Comparison of ENCODE assay signal across 19 cellular contexts in the genomic region with DNA sequence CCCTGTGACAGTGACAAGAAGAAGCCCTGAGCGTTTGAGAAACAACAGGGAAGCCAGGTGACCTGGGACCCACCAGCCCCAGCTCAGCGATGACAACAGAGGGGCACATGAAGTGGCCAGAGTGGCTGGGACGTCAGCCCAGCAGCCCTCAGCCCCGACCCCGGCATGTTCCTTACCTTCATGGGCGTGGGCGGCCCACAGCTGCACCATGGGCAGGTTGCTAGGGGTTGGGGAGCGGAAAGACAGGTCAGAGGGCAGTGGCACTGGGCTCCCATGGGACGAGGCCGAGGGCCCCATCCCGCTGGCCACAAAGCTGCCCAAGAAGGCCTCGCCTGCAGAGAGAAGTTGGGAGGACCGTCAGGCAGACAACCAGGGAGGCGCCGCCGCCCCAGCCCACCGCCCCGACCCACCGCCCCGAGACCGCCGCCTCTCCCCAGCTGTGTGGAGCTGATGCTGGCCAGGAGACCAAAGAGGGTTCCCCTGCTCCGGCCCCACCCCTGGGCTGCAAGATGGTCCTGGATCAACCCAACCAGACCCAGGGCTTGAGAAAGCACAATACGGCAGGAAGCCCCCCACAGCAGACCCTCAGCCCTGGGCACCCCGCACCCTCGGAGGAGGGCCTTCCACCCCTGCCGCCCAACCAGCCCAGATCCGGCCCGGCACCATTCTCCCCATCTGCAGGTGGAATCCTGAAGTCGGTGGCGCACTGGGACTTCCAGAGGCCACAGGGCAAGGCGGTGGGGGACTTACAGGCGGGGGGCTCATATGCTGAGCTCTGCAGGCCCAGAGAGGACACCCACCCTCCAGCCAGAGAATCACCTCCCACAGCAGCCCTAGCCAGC. TPM values are rescaled to one million over a fixed set of nuclear protein-coding genes. Genes with fewer than 3 reads are reported as not detected.
DNase-seq lines count a peak whose midpoint lies in the region; ATAC-seq and TF ChIP-seq lines count a peak whose summit lies in the region.
"Had no signal": no experiment of that assay in that cellular context is flagged by ENCODE, and none has a peak within 500 bp of the region (broad histone marks: within the 10 kb centered on the region; RNA-seq: fewer than 3 reads in every experiment).

No MANE protein-coding gene starts in this region.

- no peak for ATAC-seq in HG03432 (IDR thresholded peaks at IDR 0.05; ENCODE audit: unreplicated experiment)
- ATAC-seq: sciatic nerve had no signal

- peaks cover 24 to 52% (median 26%) of the 10 kb centered on the region in 3 donors for H3K4me1 ChIP-seq in esophagus squamous epithelium
- peaks cover 42% of the 10 kb centered on the region for H3K4me1 ChIP-seq in stomach smooth muscle (ENCODE audit: control insufficient read depth, insufficient read depth, low read length)
- H3K4me1 ChIP-seq: HAP-1 had no signal

- H3K27ac ChIP-seq in KOPT-K1 (ENCODE audit: low read depth, low read length, poor library complexity, severe bottlenecking) (peak overlapping the region; percentile 13), esophagus squamous epithelium (peak overlapping the region in 3 of 4 donors; percentile 28 to 47 (median 36)), stomach smooth muscle (ENCODE audit: low read length) (peak overlapping the region; percentile 24)
- H3K27ac ChIP-seq: SK-N-MC had no signal

- no peaks in the 10 kb centered on the region for H3K9me3 Mint-ChIP-seq in activated naive CD4-positive, alpha-beta T cell treated with anti-CD3 and anti-CD28 coated beads, Interleukin-2, amount 50 U/mL, for 24 hours

- TF ChIP-seq CTCF in esophagus squamous epithelium (IDR thresholded peaks at IDR 0.05) = no peak

- no peaks in the 10 kb centered on the region for H3K27me3 ChIP-seq in esophagus squamous epithelium
- H3K27me3 ChIP-seq in stomach smooth muscle (ENCODE audit: control insufficient read depth in 1 of 2, insufficient read depth in 2 of 2, low read length in 2 of 2) = no peaks in the 10 kb centered on the region
- H3K27me3 ChIP-seq: uterus had no signal

- peaks cover 33% of the 10 kb centered on the region for H3K4me1 Mint-ChIP-seq in activated naive CD4-positive, alpha-beta T cell treated with anti-CD3 and anti-CD28 coated beads, Interleukin-2, amount 50 U/mL, for 24 hours

- H3K36me3 Mint-ChIP-seq in activated naive CD4-positive, alpha-beta T cell treated with anti-CD3 and anti-CD28 coated beads, Interleukin-2, amount 50 U/mL, for 24 hours = peaks cover 8% of the 10 kb centered on the region

- TF ChIP-seq POLR2A in esophagus squamous epithelium (IDR thresholded peaks at IDR 0.05) = no peak

- intact Hi-C loops in esophagus squamous epithelium (cut with DNase I) = loop anchor here (10.0 kb wide), 1 partner anchor 50 kb away; no protein-coding TSS in a partner anchor

- H3K9ac ChIP-seq in stomach smooth muscle (ENCODE audit: low read length in 2 of 2) = no peak overlapping the region

- no peaks in the 10 kb centered on the region for H3K27me3 Mint-ChIP-seq in activated naive CD4-positive, alpha-beta T cell treated with anti-CD3 and anti-CD28 coated beads, Interleukin-2, amount 50 U/mL, for 24 hours

- H3K36me3 ChIP-seq in KOPT-K1 (ENCODE audit: insufficient read depth, low read length) (peaks cover 61% of the 10 kb centered on the region), esophagus squamous epithelium (peaks cover 11 to 57% (median 33%) of the 10 kb centered on the region in 3 donors), stomach smooth muscle (ENCODE audit: control insufficient read depth in 2 of 2, insufficient read depth in 2 of 2, low read length in 2 of 2) (peaks cover 13 to 21% of the 10 kb centered on the region in 2 donors)
- H3K36me3 ChIP-seq: uterus had no signal

- peak overlapping the region; percentile 85 for H3K27ac Mint-ChIP-seq in activated naive CD4-positive, alpha-beta T cell treated with anti-CD3 and anti-CD28 coated beads, Interleukin-2, amount 50 U/mL, for 24 hours

- H3K4me3 ChIP-seq in esophagus squamous epithelium (no peak overlapping the region), stomach smooth muscle (ENCODE audit: low read length in 2 of 2) (no peak overlapping the region)
- H3K4me3 ChIP-seq: HAP-1, lung, SK-N-MC, uterus had no signal

- H3K9me3 ChIP-seq in KOPT-K1 (ENCODE audit: insufficient read depth, low read length, poor library complexity, severe bottlenecking) (no peaks in the 10 kb centered on the region), esophagus squamous epithelium (no peaks in the 10 kb centered on the region), stomach smooth muscle (ENCODE audit: control insufficient read depth in 2 of 2, low read length in 2 of 2) (no peaks in the 10 kb centered on the region)
- H3K9me3 ChIP-seq: HAP-1, uterus had no signal

- H3K4me3 Mint-ChIP-seq in activated naive CD4-positive, alpha-beta T cell treated with anti-CD3 and anti-CD28 coated beads, Interleukin-2, amount 50 U/mL, for 24 hours = no peak overlapping the region

- in situ Hi-C loops in ACHN (cut with HindIII; ENCODE audit: low pct_ligation_motif_present, low pct_unique_long_range_greater_than_20kb, low sequenced_read_pairs) = no loop called here

- 60 to 82% methylated on average over 3 to 12 of the region's 33 CpGs for WGBS in esophagus squamous epithelium, 2 donors

- DNase-seq in activated naive CD4-positive, alpha-beta T cell treated with anti-CD3 and anti-CD28 coated beads, Interleukin-2, amount 50 U/mL, for 16 hours = no peak
- no peak for DNase-seq in esophagus squamous epithelium (lab: John Stamatoyannopoulos, UW)
- no peak for DNase-seq in NCI-H69 (lab: John Stamatoyannopoulos, UW)
- DNase-seq in ACHN = no peak
- DNase-seq: dermis blood vessel endothelial cell; DMS153; KG1; NCI-H1417 treated with DMSO at 0.1 percent for 48 hours; NCI-H2227 treated with DMSO at 0.1 percent for 48 hours; stimulated activated CD4-positive, alpha-beta T cell treated with anti-CD3 and anti-CD28 coated beads, Interleukin-4, amount 100 ng/mL, for 24 hours; uterus had no signal

RNA-seq across cellular contexts. Expression of a gene that starts 29.1 kb away (rescaled TPM):
- 10 to 100 TPM; 17.9 to 75.5 (median 48.4) TPM for total RNA-seq in esophagus squamous epithelium
